In the genomic region with DNA sequence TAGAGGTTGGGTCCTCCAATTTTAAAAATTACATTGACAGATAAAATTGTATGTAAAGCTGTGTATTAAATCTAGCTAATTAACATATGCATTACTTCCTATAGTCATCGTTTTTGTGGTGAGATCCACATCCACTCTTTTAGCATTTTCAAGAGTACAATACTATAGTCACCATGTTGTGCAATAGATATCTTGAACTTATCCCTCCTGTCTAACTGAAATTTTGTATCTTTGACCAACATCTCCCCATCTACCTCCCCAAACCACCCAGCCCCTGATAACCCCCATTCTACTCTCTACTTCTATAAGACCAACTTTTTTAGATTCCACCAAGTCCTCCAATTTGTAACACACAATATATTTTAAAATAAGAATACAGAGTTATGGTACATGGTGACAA, we compare ENCODE assay signal across 35 cellular contexts.
A peak's percentile ranks its signal among the peaks of the same experiment; 100 is the strongest.
DNase-seq lines count a peak whose midpoint lies in the region; ATAC-seq, FAIRE-seq and TF ChIP-seq lines count a peak whose summit lies in the region.
"Had no signal": no experiment of that assay in that cellular context is flagged by ENCODE, and none has a peak within 500 bp of the region (broad histone marks: within the 10 kb centered on the region; RNA-seq: fewer than 3 reads in every experiment).

No MANE protein-coding gene starts in this region.

- H2BK15ac ChIP-seq in IMR-90 (ENCODE audit: low read depth, low read length) = no peak overlapping the region

- H3K4me2 ChIP-seq in HepG2 (ENCODE audit: low read depth, low read length) = no peak overlapping the region
- no peak overlapping the region for H3K4me2 ChIP-seq in IMR-90 (ENCODE audit: low read depth, low read length)
- H3K4me2 ChIP-seq in K562 (ENCODE audit: insufficient read depth, low read length) = no peak overlapping the region
- H3K4me2 ChIP-seq: A549; BLaER1; BLaER1 treated with 17β-estradiol and CSF1 and Interleukin-3, amounts not matched to agents 10 nM and 100 nM had no signal

- H3K79me1 ChIP-seq in IMR-90 (ENCODE audit: low read depth in 1 of 2, low read length in 2 of 2) = no peaks in the 10 kb centered on the region

- no peak overlapping the region for H2BK120ac ChIP-seq in IMR-90 (ENCODE audit: low read depth, low read length)

- 55% methylated on average over 1 of the region's 1 CpG for WGBS in HepG2 (ENCODE audit: low lambda C conversion rate)
- WGBS in right lobe of liver (ENCODE audit: insufficient coverage, low coverage, low lambda C conversion rate, missing lambda C conversion rate) = 56% methylated on average over 1 of the region's 1 CpG
- WGBS in IMR-90 (ENCODE audit: extremely low coverage in 2 of 2, insufficient read length in 1 of 2), 2 experiments = no CpG with 5 or more reads among the region's 1 CpG
- WGBS in K562 (ENCODE audit: insufficient coverage, low coverage, missing lambda C conversion rate) = 18% methylated on average over 1 of the region's 1 CpG

- no peak overlapping the region for H3K56ac ChIP-seq in IMR-90 (ENCODE audit: extremely low read depth, insufficient read depth, low read length)

- H4K91ac ChIP-seq in IMR-90 (ENCODE audit: insufficient read depth, low read depth, low read length) = no peak overlapping the region

- in situ Hi-C loops in HepG2 (cut with HindIII; ENCODE audit: extremely low pct_ligation_motif_present, low pct_unique_long_range_greater_than_20kb) = no loop called here
- in situ Hi-C loops in IMR-90 (cut with MboI; ENCODE audit: low sequenced_read_pairs) = no loop called here
- in situ Hi-C loops in K562 (cut with MboI) = no loop called here

- H4K20me1 ChIP-seq in HepG2 (ENCODE audit: insufficient read depth, low read length) = no peaks in the 10 kb centered on the region
- H4K20me1 ChIP-seq in IMR-90 (ENCODE audit: insufficient read depth, low read length) = no peaks in the 10 kb centered on the region
- H4K20me1 ChIP-seq in K562 (replicated peaks; ENCODE audit: control insufficient read depth, insufficient read depth, low read length) = no peaks in the 10 kb centered on the region
- H4K20me1 ChIP-seq: BLaER1; BLaER1 treated with 17β-estradiol and CSF1 and Interleukin-3, amounts not matched to agents 10 nM and 100 nM had no signal

- H3K9me3 ChIP-seq in HepG2 (ENCODE audit: low read length) (no peaks in the 10 kb centered on the region), right lobe of liver (no peaks in the 10 kb centered on the region), IMR-90 (ENCODE audit: control insufficient read depth, insufficient read depth, low read length) (no peaks in the 10 kb centered on the region), K562 (replicated peaks; ENCODE audit: control insufficient read depth, insufficient read depth, low read depth, low read length) (0 out of 2 replicates have a peak, but pooled peaks cover 1% of the 10 kb centered on the region)
- H3K9me3 ChIP-seq: A549; BE2C; BLaER1; BLaER1 treated with 17β-estradiol and CSF1 and Interleukin-3, amounts not matched to agents 10 nM and 100 nM; Caco-2 had no signal

- dilution Hi-C loops in IMR-90 (cut with HindIII; ENCODE audit: low sequenced_read_pairs, unreplicated experiment) = no loop called here

- H3K27me3 ChIP-seq in HepG2 (ENCODE audit: control insufficient read depth in 1 of 2, insufficient read depth in 2 of 2, low read length in 2 of 2) = no peaks in the 10 kb centered on the region
- no peaks in the 10 kb centered on the region for H3K27me3 ChIP-seq in right lobe of liver
- H3K27me3 ChIP-seq in IMR-90 (ENCODE audit: control insufficient read depth, insufficient read depth, low read length) = no peaks in the 10 kb centered on the region
- H3K27me3 ChIP-seq in K562 (ENCODE audit: control insufficient read depth in 2 of 2, insufficient read depth in 2 of 2, low read length in 2 of 2) = no peaks in the 10 kb centered on the region
- H3K27me3 ChIP-seq: BE2C; BLaER1; BLaER1 treated with 17β-estradiol and CSF1 and Interleukin-3, amounts not matched to agents 10 nM and 100 nM had no signal

- H2AK9ac ChIP-seq in IMR-90 (replicated peaks; ENCODE audit: low read depth, low read length, poor library complexity) = no peak overlapping the region

- intact Hi-C loops in HepG2 (cut with micrococcal nuclease; ENCODE audit: unreplicated experiment) (no loop called here), right lobe of liver (cut with DNase I) (no loop called here), IMR-90 (cut with micrococcal nuclease) (no loop called here), K562 (cut with micrococcal nuclease) (no loop called here)

- no peak for TF ChIP-seq CTCF in HepG2 (CRISPR knock-in tag; IDR thresholded peaks at IDR 0.05)
- TF ChIP-seq CTCF in right lobe of liver (IDR thresholded peaks at IDR 0.05) = no peak
- TF ChIP-seq CTCF in IMR-90 (conservative IDR thresholded peaks at IDR 0.05; ENCODE audit: low read depth, low read length) = no peak
- TF ChIP-seq CTCF in K562 (IDR thresholded peaks at IDR 0.05 in 2 of 3, conservative IDR thresholded peaks at IDR 0.05 in 1 of 3; ENCODE audit: insufficient read depth in 2 of 3, low read depth in 1 of 3, low read length in 3 of 3) = no peak

- TF ChIP-seq EP300 in HepG2 (IDR thresholded peaks at IDR 0.05; ENCODE audit: low read depth in 2 of 2, low read length in 2 of 2) = no peak
- no peak for TF ChIP-seq EP300 in HepG2 (CRISPR knock-in tag; IDR thresholded peaks at IDR 0.05; ENCODE audit: borderline replicate concordance)
- TF ChIP-seq EP300 in K562 (IDR thresholded peaks at IDR 0.05; ENCODE audit: low read length) = no peak; the same call in 1 of the 2 replicates

- H4K8ac ChIP-seq in IMR-90 (ENCODE audit: low read depth in 2 of 2, low read length in 2 of 2) = no peak overlapping the region

- no peaks in the 10 kb centered on the region; a peak in 1 of 5 replicates for H3K36me3 ChIP-seq in HepG2 (replicated peaks in 1 of 2; ENCODE audit: control insufficient read depth in 1 of 2, insufficient read depth in 2 of 2, low read length in 2 of 2)
- no peaks in the 10 kb centered on the region for H3K36me3 ChIP-seq in right lobe of liver
- no peaks in the 10 kb centered on the region for H3K36me3 ChIP-seq in IMR-90 (ENCODE audit: control insufficient read depth, insufficient read depth, low read length)
- H3K36me3 ChIP-seq in K562 (ENCODE audit: control insufficient read depth, insufficient read depth, low read length) = no peaks in the 10 kb centered on the region; the same call in 2 of the 3 replicates
- H3K36me3 ChIP-seq: BE2C; BLaER1; BLaER1 treated with 17β-estradiol and CSF1 and Interleukin-3, amounts not matched to agents 10 nM and 100 nM had no signal

- BruUV-seq in HepG2 (replicated peaks; lab: Mats Ljungman, UMichigan) (no TSS peak), IMR-90 (replicated peaks; lab: Mats Ljungman, UMichigan) (no TSS peak), K562 (replicated peaks; lab: Mats Ljungman, UMichigan) (no TSS peak)

- TF ChIP-seq RAD21 in HepG2 (CRISPR knock-in tag; IDR thresholded peaks at IDR 0.05) (no peak), IMR-90 (IDR thresholded peaks at IDR 0.05; ENCODE audit: low read length) (no peak), K562 (CRISPR knock-in tag; conservative IDR thresholded peaks at IDR 0.05 in 1 of 2, IDR thresholded peaks at IDR 0.05 in 1 of 2) (no peak)

- no peak overlapping the region for H2BK5ac ChIP-seq in IMR-90 (ENCODE audit: low read depth, low read length, poor library complexity, severe bottlenecking)

- H3K14ac ChIP-seq in IMR-90 (replicated peaks; ENCODE audit: low read depth, low read length) = no peak overlapping the region

- CTCF ChIA-PET in HepG2 (lab: Yijun Ruan, JAX; ENCODE audit: low intra/inter-chr PET ratio, low total read pairs) = no interaction called here
- CTCF ChIA-PET in IMR-90 (lab: Yijun Ruan, JAX) = no interaction called here
- CTCF ChIA-PET in K562 (lab: Yijun Ruan, JAX; ENCODE audit: low intra/inter-chr PET ratio) = no interaction called here

- H3K4ac ChIP-seq in IMR-90 (ENCODE audit: low read depth, low read length) = no peak overlapping the region

- no peak overlapping the region for H3K23ac ChIP-seq in IMR-90 (ENCODE audit: low read depth, low read length)

- POLR2A ChIA-PET in HepG2 (lab: Yijun Ruan, JAX) = no interaction called here
- POLR2A ChIA-PET in IMR-90 (lab: Charles Lee; ENCODE audit: unreplicated experiment) = no interaction called here
- POLR2A ChIA-PET in K562 (lab: Yijun Ruan, JAX) = no interaction called here

- H3K9me1 ChIP-seq in IMR-90 (ENCODE audit: insufficient read depth, low read length) (no peaks in the 10 kb centered on the region), K562 (ENCODE audit: control insufficient read depth, insufficient read depth, low read length) (no peaks in the 10 kb centered on the region)

- H2AFZ ChIP-seq in HepG2 (ENCODE audit: low read length) (no peak overlapping the region), IMR-90 (replicated peaks; ENCODE audit: low read length, poor library complexity) (no peak overlapping the region), K562 (ENCODE audit: low read depth, low read length) (no peak overlapping the region)

- H3K4me3 ChIP-seq in HepG2 (replicated peaks in 1 of 3; ENCODE audit: insufficient read depth in 1 of 3, low read depth in 2 of 3, low read length in 3 of 3) (no peak overlapping the region), right lobe of liver (no peak overlapping the region), IMR-90 (ENCODE audit: insufficient read depth, low read depth, low read length) (no peak overlapping the region), K562 (no peak overlapping the region)
- H3K4me3 ChIP-seq: A549; BLaER1; BLaER1 treated with 17β-estradiol and CSF1 and Interleukin-3, amounts not matched to agents 10 nM and 100 nM had no signal

- H2BK20ac ChIP-seq in IMR-90 (ENCODE audit: low read depth, low read length) = no peak overlapping the region

- H4K5ac ChIP-seq in IMR-90 (ENCODE audit: low read depth, low read length) = no peak overlapping the region

- H3K9ac ChIP-seq in HepG2 (ENCODE audit: insufficient read depth, low read depth, low read length) (no peak overlapping the region), IMR-90 (ENCODE audit: low read depth, low read length) (no peak overlapping the region), K562 (ENCODE audit: insufficient read depth in 1 of 2, low read depth in 2 of 2, low read length in 2 of 2) (no peak overlapping the region)
- H3K9ac ChIP-seq: BLaER1; BLaER1 treated with 17β-estradiol and CSF1 and Interleukin-3, amounts not matched to agents 10 nM and 100 nM had no signal

- H3K4me1 ChIP-seq in HepG2 (ENCODE audit: insufficient read depth, low read length) (0 out of 2 replicates have a peak, but pooled peaks cover 10% of the 10 kb centered on the region), right lobe of liver (no peaks in the 10 kb centered on the region), IMR-90 (ENCODE audit: control insufficient read depth, insufficient read depth, low read length) (no peaks in the 10 kb centered on the region), K562 (replicated peaks in 1 of 2; ENCODE audit: control insufficient read depth in 2 of 2, insufficient read depth in 2 of 2, low read length in 2 of 2) (no peaks in the 10 kb centered on the region)
- H3K4me1 ChIP-seq: A549; BE2C; BLaER1 treated with 17β-estradiol and CSF1 and Interleukin-3, amounts not matched to agents 10 nM and 100 nM; Caco-2 had no signal

- no peaks in the 10 kb centered on the region for H3K79me2 ChIP-seq in HepG2 (ENCODE audit: insufficient read depth, low read length)
- no peaks in the 10 kb centered on the region for H3K79me2 ChIP-seq in K562 (ENCODE audit: control insufficient read depth, insufficient read depth, low read length)

- FAIRE-seq in HepG2 (lab: Jason Lieb, UNC) (no peak), K562 (lab: Jason Lieb, UNC) (no peak)
- FAIRE-seq: A204.1, A549, D721Med had no signal

- no peak for DNase-seq in HepG2 (ENCODE audit: low spot score)
- DNase-seq in right lobe of liver = no peak
- no peak for DNase-seq in IMR-90
- peak; percentile 14 for DNase-seq in OCI-M1 (lab: John Stamatoyannopoulos, UW)
- DNase-seq in K562 (ENCODE audit: extremely low read depth in 1 of 4, low spot score in 3 of 4) = no peak
- no peak for DNase-seq in germinal center (ENCODE audit: low spot score)
- no peak for DNase-seq in T-helper 9 cell
- DNase-seq: 8988T; ACHN; AML-193; BE2C; C1 segment of cervical spinal cord; Caco-2; Calu3; CD4-positive, alpha-beta memory T cell; CD4-positive, alpha-beta T cell; CD4-positive, CD25-positive, alpha-beta regulatory T cell; CD8-positive, alpha-beta memory T cell; CD8-positive, alpha-beta T cell; COR-L47; DMS 273 treated with DMSO at 0.1 percent for 48 hours; DMS153; DMS53; DMS79; DMS79 treated with DMSO at 0.1 percent for 48 hours; DND-41; EL had no signal

- no peak overlapping the region for H3K18ac ChIP-seq in IMR-90 (ENCODE audit: low read depth, low read length)

- H3K27ac ChIP-seq in HepG2 (ENCODE audit: extremely low read length, insufficient read depth, low read length) = no peak overlapping the region
- no peak overlapping the region for H3K27ac ChIP-seq in right lobe of liver
- no peak overlapping the region for H3K27ac ChIP-seq in IMR-90 (ENCODE audit: insufficient read depth, low read length)
- H3K27ac ChIP-seq in K562 (ENCODE audit: extremely low read depth, low read depth, low read length) = no peak overlapping the region
- H3K27ac ChIP-seq: 22Rv1; A549; BLaER1; BLaER1 treated with 17β-estradiol and CSF1 and Interleukin-3, amounts not matched to agents 10 nM and 100 nM; C4-2B had no signal

- ATAC-seq in HepG2 (no peak), right lobe of liver (no peak), IMR-90 (ENCODE audit: low read depth) (no peak), K562 (no peak), HG03439 (IDR thresholded peaks at IDR 0.05; ENCODE audit: unreplicated experiment) (no peak)
- ATAC-seq: A549; CD8-positive, alpha-beta T cell had no signal

- no peak for TF ChIP-seq POLR2A in HepG2 (IDR thresholded peaks at IDR 0.05; ENCODE audit: insufficient read depth in 1 of 2, low read depth in 2 of 2, low read length in 2 of 2)
- no peak for TF ChIP-seq POLR2A in right lobe of liver (IDR thresholded peaks at IDR 0.05)
- no peak for TF ChIP-seq POLR2A in IMR-90 (IDR thresholded peaks at IDR 0.05; ENCODE audit: low read depth, low read length)
- no peak for TF ChIP-seq POLR2A in K562 (conservative IDR thresholded peaks at IDR 0.05)

- H2AK5ac ChIP-seq in IMR-90 (ENCODE audit: low read depth, low read length) = no peak overlapping the region
